Comparison of ENCODE assay signal across 8 cellular contexts in the genomic region with DNA sequence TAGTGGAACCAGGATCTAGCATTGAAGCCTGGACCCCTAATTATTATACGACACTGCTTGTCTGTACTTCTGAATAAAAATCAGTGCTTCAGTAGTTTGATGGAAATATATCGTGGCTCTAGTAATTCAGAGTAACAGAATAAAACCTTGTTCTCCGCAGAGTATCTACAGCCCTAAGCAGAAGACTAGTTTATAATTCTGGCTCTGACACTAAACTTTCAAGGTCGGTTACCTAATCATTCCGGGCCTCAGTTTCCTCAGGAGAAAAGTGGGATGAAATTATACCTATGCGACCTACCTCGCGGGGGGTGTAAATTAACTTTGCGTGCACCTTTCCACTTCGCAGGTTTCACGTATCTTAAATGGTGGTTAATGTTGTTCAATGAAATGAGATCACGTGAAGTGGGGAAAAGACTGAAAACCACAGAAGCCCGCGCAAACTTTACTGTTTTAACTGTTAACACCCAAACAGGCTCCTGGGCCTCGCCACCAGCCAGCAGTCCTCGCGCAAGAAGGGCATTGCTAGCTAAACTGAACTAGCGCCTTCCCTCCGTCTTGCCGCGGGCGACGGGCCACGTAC. TPM values are rescaled to one million over a fixed set of nuclear protein-coding genes. Genes with fewer than 3 reads are reported as not detected.
DNase-seq lines count a peak whose midpoint lies in the region; ATAC-seq and TF ChIP-seq lines count a peak whose summit lies in the region.

No MANE protein-coding gene starts in this region.

- no peak for TF ChIP-seq CTCF in brain (conservative IDR thresholded peaks at IDR 0.05)
- no peak for TF ChIP-seq CTCF in mucosa of descending colon (IDR thresholded peaks at IDR 0.05)

- H3K27me3 Mint-ChIP-seq in brain, result peaks cover 11% of the 10 kb centered on the region

- intact Hi-C loops in mucosa of descending colon (cut with DNase I, micrococcal nuclease), result loop anchor here in 1 of 2 donors (5.0 kb wide), 1 partner anchor 42 kb away; the partner anchor contains the start of gene PNPLA8

- peak overlapping the region; percentile 95 for H3K4me3 ChIP-seq in BLaER1
- H3K4me3 ChIP-seq in MG63, result peak overlapping the region; percentile 82
- peak overlapping the region; percentile 92 for H3K4me3 ChIP-seq in mucosa of descending colon

- H3K36me3 ChIP-seq in BLaER1 (peaks cover 25% of the 10 kb centered on the region), MG63 (peaks cover 33% of the 10 kb centered on the region), mucosa of descending colon (ENCODE audit: low read depth) (no peaks in the 10 kb centered on the region)

- H3K9me3 Mint-ChIP-seq in brain, result peaks cover 6 to 11% (median 10%) of the 10 kb centered on the region in 5 experiments

- ATAC-seq in mucosa of descending colon, result no peak
- ATAC-seq in GM18517 (IDR thresholded peaks at IDR 0.05; ENCODE audit: unreplicated experiment), result no peak

- peak overlapping the region; percentile 94 to 98 (median 96) for H3K4me3 Mint-ChIP-seq in brain

- peaks cover 66% of the 10 kb centered on the region for H3K4me1 Mint-ChIP-seq in brain

- DNase-seq in MG63 (no peak), mucosa of descending colon (no peak), cerebellar nuclear complex (lab: John Stamatoyannopoulos, UW) (no peak), activated gamma-delta T cell treated with Interleukin-2 at 50 U/mL for 16 hours (no peak), NCI-H510A (lab: John Stamatoyannopoulos, UW) (no peak)

- no peaks in the 10 kb centered on the region for H3K9me3 ChIP-seq in BLaER1
- no peaks in the 10 kb centered on the region for H3K9me3 ChIP-seq in MG63
- no peaks in the 10 kb centered on the region for H3K9me3 ChIP-seq in mucosa of descending colon

- H4K20me1 ChIP-seq in BLaER1, result peaks cover 15% of the 10 kb centered on the region; the same call in 1 of the 2 replicates

- H3K27me3 ChIP-seq in BLaER1 (no peaks in the 10 kb centered on the region), MG63 (no peaks in the 10 kb centered on the region)

- H3K4me1 ChIP-seq in BLaER1, result peaks cover 23% of the 10 kb centered on the region
- H3K4me1 ChIP-seq in mucosa of descending colon (ENCODE audit: low read depth), result peaks cover 15% of the 10 kb centered on the region

- peak overlapping the region; percentile 97 for H3K27ac ChIP-seq in BLaER1

- H3K4me2 ChIP-seq in BLaER1, result peak overlapping the region; percentile 76

- peaks cover 62% of the 10 kb centered on the region for H3K36me3 Mint-ChIP-seq in brain

- peak overlapping the region; percentile 98 to 100 (median 99) for H3K27ac Mint-ChIP-seq in brain

- peak overlapping the region; percentile 95 for H3K9ac ChIP-seq in BLaER1

RNA-seq across cellular contexts. Expression of gene THAP5, which starts 0.6 kb away (rescaled TPM):
- 12.6 and 40.4 TPM in 2 replicates for total RNA-seq in MG63 (2014; rRNA removed; shearing (Covaris generic); ENCODE audit: low replicate concordance)
- 7.6 TPM for polyA plus RNA-seq in brain (ENCODE audit: insufficient read depth, low read depth, low replicate concordance)
- total RNA-seq in mucosa of descending colon, result 10 to 100 TPM; 19.6 to 26.2 (median 20.2) TPM

RNA-seq across cellular contexts. Expression of gene DNAJB9, which starts 0.8 kb away (rescaled TPM):
- total RNA-seq in MG63 (2014; rRNA removed; shearing (Covaris generic); ENCODE audit: low replicate concordance), result 13.9 and 37.2 TPM in 2 replicates
- 13.5 TPM for polyA plus RNA-seq in brain (ENCODE audit: insufficient read depth, low read depth, low replicate concordance)
- total RNA-seq in mucosa of descending colon, result 10 to 100 TPM; 13.2 to 19.2 (median 16.6) TPM

RNA-seq across cellular contexts. Expression of gene PNPLA8, which starts 43.0 kb away (rescaled TPM):
- 9.9 and 31.0 TPM in 2 replicates for total RNA-seq in MG63 (2014; rRNA removed; shearing (Covaris generic); ENCODE audit: low replicate concordance)
- 11.8 TPM for polyA plus RNA-seq in brain (ENCODE audit: insufficient read depth, low read depth, low replicate concordance)
- 10 to 100 TPM; 20.8 to 32.3 (median 23.4) TPM for total RNA-seq in mucosa of descending colon
